In genomic region chr22:49958462-49958921, GRCh38 we compare ENCODE assay signal across 11 cellular contexts.
DNase-seq lines count a peak whose midpoint lies in the region; FAIRE-seq and TF ChIP-seq lines count a peak whose summit lies in the region.
"Had no signal": no experiment of that assay in that cellular context is flagged by ENCODE, and none has a peak within 500 bp of the region (broad histone marks: within the 10 kb centered on the region; RNA-seq: fewer than 3 reads in every experiment).

No MANE protein-coding gene starts in this region.

- no peaks in the 10 kb centered on the region for H3K9me3 ChIP-seq in BLaER1
- H3K9me3 ChIP-seq: neutrophil, SJCRH30 had no signal

- no peaks in the 10 kb centered on the region for H3K27me3 ChIP-seq in BLaER1
- H3K27me3 ChIP-seq: SJCRH30 had no signal

- H3K4me1 ChIP-seq in BLaER1: peaks cover 66% of the 10 kb centered on the region

- peak overlapping the region; percentile 81 for H3K27ac Mint-ChIP-seq in dendritic cell treated with granulocyte-macrophage colony-stimulating factor and Interleukin-4, amounts not matched to agents 40 ng/mL and 50 ng/mL, for 4 days
- no peak overlapping the region for H3K27ac Mint-ChIP-seq in nephron progenitor cell

- H3K36me3 ChIP-seq in BLaER1: peaks cover 18% of the 10 kb centered on the region

- no peak overlapping the region for H3K4me3 ChIP-seq in BLaER1
- H3K4me3 ChIP-seq: SJCRH30 had no signal

- H3K4me2 ChIP-seq in BLaER1: peak overlapping the region; percentile 100

- H3K36me3 Mint-ChIP-seq in dendritic cell treated with granulocyte-macrophage colony-stimulating factor and Interleukin-4, amounts not matched to agents 40 ng/mL and 50 ng/mL, for 4 days (ENCODE audit: low read depth): peaks cover 27% of the 10 kb centered on the region
- no peaks in the 10 kb centered on the region for H3K36me3 Mint-ChIP-seq in nephron progenitor cell (ENCODE audit: low read depth)

- peak overlapping the region; percentile 78 for H3K4me3 Mint-ChIP-seq in dendritic cell treated with granulocyte-macrophage colony-stimulating factor and Interleukin-4, amounts not matched to agents 40 ng/mL and 50 ng/mL, for 4 days
- H3K4me3 Mint-ChIP-seq in nephron progenitor cell: peak overlapping the region; percentile 69

- H3K27ac ChIP-seq in BLaER1: no peak overlapping the region; the same call in 1 of the 2 replicates
- H3K27ac ChIP-seq: SJCRH30 had no signal

- FAIRE-seq in HTR-8/SVneo (lab: Jason Lieb, UNC): peak; percentile 49

- TF ChIP-seq CTCF in nephron progenitor cell (IDR thresholded peaks at IDR 0.05): no peak

- H3K27me3 Mint-ChIP-seq in dendritic cell treated with granulocyte-macrophage colony-stimulating factor and Interleukin-4, amounts not matched to agents 40 ng/mL and 50 ng/mL, for 4 days: no peaks in the 10 kb centered on the region
- no peaks in the 10 kb centered on the region for H3K27me3 Mint-ChIP-seq in nephron progenitor cell (ENCODE audit: low read depth, poor library complexity)

- H3K4me1 Mint-ChIP-seq in dendritic cell treated with granulocyte-macrophage colony-stimulating factor and Interleukin-4, amounts not matched to agents 40 ng/mL and 50 ng/mL, for 4 days (ENCODE audit: low read depth): peaks cover 67% of the 10 kb centered on the region
- peaks cover 31% of the 10 kb centered on the region for H3K4me1 Mint-ChIP-seq in nephron progenitor cell

- intact Hi-C loops in dendritic cell treated with granulocyte-macrophage colony-stimulating factor and Interleukin-4, amounts not matched to agents 40 ng/mL and 50 ng/mL, for 4 days (cut with micrococcal nuclease): no loop called here

- 0 out of 2 replicates have a peak overlapping the region, but pooled peaks have one; percentile 86 for H3K9ac ChIP-seq in BLaER1

- peaks cover 29% of the 10 kb centered on the region for H4K20me1 ChIP-seq in BLaER1

- H3K9me3 Mint-ChIP-seq in dendritic cell treated with granulocyte-macrophage colony-stimulating factor and Interleukin-4, amounts not matched to agents 40 ng/mL and 50 ng/mL, for 4 days: no peaks in the 10 kb centered on the region
- H3K9me3 Mint-ChIP-seq in nephron progenitor cell: no peaks in the 10 kb centered on the region

- DNase-seq in HTR-8/SVneo (ENCODE audit: insufficient read length, low spot score) (no peak), nephron progenitor cell (no peak), activated gamma-delta T cell (lab: John Stamatoyannopoulos, UW) (no peak), NCI-H446 (lab: John Stamatoyannopoulos, UW) (no peak), kidney tubule cell (ENCODE audit: low spot score) (no peak), ecto neural progenitor cell (ENCODE audit: low spot score) (no peak)
- DNase-seq: NCI-H1417, SJCRH30 had no signal
